In genomic region chr2:113219889-113220641, GRCh38 we compare ENCODE assay signal across 10 cellular contexts. TPM values are rescaled to one million over a fixed set of nuclear protein-coding genes. Genes with fewer than 3 reads are reported as not detected.
DNase-seq lines count a peak whose midpoint lies in the region; ATAC-seq and TF ChIP-seq lines count a peak whose summit lies in the region.
"Had no signal": no experiment of that assay in that cellular context is flagged by ENCODE, and none has a peak within 500 bp of the region (broad histone marks: within the 10 kb centered on the region; RNA-seq: fewer than 3 reads in every experiment).

No MANE protein-coding gene starts in this region.

- DNase-seq in NCI-H345 (lab: John Stamatoyannopoulos, UW) (peak; percentile 30), NCI-H345 treated with DMSO at 0.1 percent for 48 hours (lab: John Stamatoyannopoulos, UW; ENCODE audit: unreplicated experiment) (no peak), SW480 (ENCODE audit: low spot score) (peak; percentile 89), heart left ventricle (peak in 4 of 5 donors; percentile 50 to 71 (median 54)), stomach (peak; percentile 95)
- no peak for DNase-seq in stimulated activated naive CD4-positive, alpha-beta T cell (lab: John Stamatoyannopoulos, UW)
- DNase-seq: activated naive CD4-positive, alpha-beta T cell; islet precursor cell had no signal

- peaks cover 0 to 41% (median 22%) of the 10 kb centered on the region in 12 donors for H3K4me1 ChIP-seq in heart left ventricle
- H3K4me1 ChIP-seq in stomach, result peaks cover 36 to 49% (median 46%) of the 10 kb centered on the region in 4 donors

- intact Hi-C loops in heart left ventricle (cut with DNase I), result no loop called here
- intact Hi-C loops in stomach (cut with DNase I; ENCODE audit: low total_unique reads), result no loop called here

- ATAC-seq in heart left ventricle, result peak in 3 of 4 donors; percentile 49 to 62 (median 57)
- ATAC-seq in GM19452 (IDR thresholded peaks at IDR 0.05; ENCODE audit: unreplicated experiment), result no peak
- ATAC-seq in HG03469 (IDR thresholded peaks at IDR 0.05; ENCODE audit: unreplicated experiment), result no peak

- H3K27me3 ChIP-seq in heart left ventricle, result no peaks in the 10 kb centered on the region
- no peaks in the 10 kb centered on the region for H3K27me3 ChIP-seq in stomach

- TF ChIP-seq POLR2A in heart left ventricle (IDR thresholded peaks at IDR 0.05) (peak in 1 of 2 donors; percentile 37), stomach (IDR thresholded peaks at IDR 0.05) (peak in 1 of 4 donors; percentile 78)

- H3K36me3 ChIP-seq in heart left ventricle, result no peaks in the 10 kb centered on the region
- H3K36me3 ChIP-seq in stomach, result no peaks in the 10 kb centered on the region

- WGBS in heart left ventricle, 4 donors, result 80 to 95% (median 91%) methylated on average over 6 of the region's 6 CpGs
- 35 to 65% (median 47%) methylated on average over 6 of the region's 6 CpGs for WGBS in stomach, 5 donors

- TF ChIP-seq EP300 in stomach (IDR thresholded peaks at IDR 0.05), result no peak

- TF ChIP-seq CTCF in heart left ventricle (IDR thresholded peaks at IDR 0.05) (no peak), stomach (IDR thresholded peaks at IDR 0.05) (no peak)

- H3K27ac ChIP-seq in heart left ventricle (peak overlapping the region in 1 of 12 donors; percentile 17), stomach (peak overlapping the region; percentile 78 to 91 (median 78))

- no peaks in the 10 kb centered on the region for H3K9me3 ChIP-seq in heart left ventricle
- H3K9me3 ChIP-seq in stomach, result no peaks in the 10 kb centered on the region

- H3K4me3 ChIP-seq in heart left ventricle (peak overlapping the region in 1 of 12 donors; percentile 22), stomach (peak overlapping the region in 1 of 4 donors; percentile 29)

RNA-seq across cellular contexts. Expression of gene PSD4, which starts 46.3 kb away (rescaled TPM):
- total RNA-seq in heart left ventricle (10 to 100 TPM in 1 of 9 donors, 1 to 10 TPM in 5, under 1 TPM in 3; 0.65 to 23.4 (median 1.9) TPM), stomach (100 to 1,000 TPM in 2 of 5 donors, 10 to 100 TPM in 3; 35.3 to 146 (median 73.5) TPM)
- polyA plus RNA-seq in heart left ventricle (1 to 10 TPM in 1 of 2 donors, under 1 TPM in 1; 0.99 to 1.6 TPM), stomach (10 to 100 TPM; 19.9 to 23.8 (median 19.9) TPM)

RNA-seq across cellular contexts. Expression of gene PAX8, which starts 58.7 kb away (rescaled TPM):
- total RNA-seq in heart left ventricle (1 to 10 TPM in 2 of 9 donors, under 1 TPM in 4, not detected in 3; 0.44 to 2.3 (median 0.65) TPM), stomach (1 to 10 TPM in 2 of 5 donors, not detected in 3; 4.0 to 6.5 TPM)
- polyA plus RNA-seq in heart left ventricle (under 1 TPM in 1 of 2 donors, not detected in 1; 0.53 TPM), stomach (1 to 10 TPM in 1 of 3 donors, under 1 TPM in 2; 0.28 to 1.1 (median 0.50) TPM)

Comparison
In these comparisons a context has a peak if more than half of its experiments do, and no peak if none do; other contexts are left out.
1. DNase-seq: peak in NCI-H345 (single experiment), SW480 (single experiment), heart left ventricle (4 of 5) and stomach (single experiment); none in NCI-H345 treated with DMSO at 0.1 percent for 48 hours (single experiment) and stimulated activated naive CD4-positive, alpha-beta T cell (0 of 6).
2. ATAC-seq: peak in heart left ventricle (3 of 4); none in GM19452 (single experiment) and HG03469 (single experiment).